8 cellular contexts compared by ENCODE assay signal in genomic region chr13:110713981-110714797, GRCh38. TPM values are rescaled to one million over a fixed set of nuclear protein-coding genes. Genes with fewer than 3 reads are reported as not detected.
DNase-seq lines count a peak whose midpoint lies in the region; ATAC-seq and TF ChIP-seq lines count a peak whose summit lies in the region.

No MANE protein-coding gene starts in this region.

- ATAC-seq in HG02852 (IDR thresholded peaks at IDR 0.05; ENCODE audit: unreplicated experiment) (no peak), GM21576 (IDR thresholded peaks at IDR 0.05; ENCODE audit: unreplicated experiment) (no peak)

- H3K27me3 Mint-ChIP-seq in endodermal cell (ENCODE audit: insufficient read depth): no peaks in the 10 kb centered on the region

- H3K36me3 ChIP-seq in endodermal cell (ENCODE audit: control insufficient read depth, insufficient read depth, low read length): peaks cover 2% of the 10 kb centered on the region
- peaks cover 2% of the 10 kb centered on the region in 2 donors for H3K36me3 ChIP-seq in mucosa of rectum (ENCODE audit: control insufficient read depth in 2 of 2, insufficient read depth in 2 of 2, low read length in 2 of 2)

- peak overlapping the region; percentile 84 for H3K9ac ChIP-seq in endodermal cell (ENCODE audit: extremely low read depth, low read length, poor library complexity, severe bottlenecking)
- H3K9ac ChIP-seq in mucosa of rectum (ENCODE audit: low read depth in 1 of 2, low read length in 2 of 2): peak overlapping the region; percentile 92 to 99

- 0% methylated on average over 12 to 86 of the region's 86 CpGs for WGBS in endodermal cell (ENCODE audit: insufficient coverage in 1 of 2, insufficient read length in 1 of 2), 2 experiments

- H3K27ac ChIP-seq in endodermal cell (ENCODE audit: low read depth, low read length) (peak overlapping the region; percentile 93), mucosa of rectum (ENCODE audit: low read depth in 2 of 2, low read length in 2 of 2) (peak overlapping the region; percentile 100)

- H3K27me3 ChIP-seq in endodermal cell (ENCODE audit: control insufficient read depth, insufficient read depth, low read length, poor library complexity, severe bottlenecking): no peaks in the 10 kb centered on the region
- no peaks in the 10 kb centered on the region for H3K27me3 ChIP-seq in mucosa of rectum (ENCODE audit: control insufficient read depth in 2 of 2, insufficient read depth in 2 of 2, low read length in 2 of 2)

- TF ChIP-seq CTCF in GM10248 (IDR thresholded peaks at IDR 0.05; ENCODE audit: control extremely low read depth, extremely low read depth, low read depth, missing control alignments) (peak; percentile 39), endodermal cell (conservative IDR thresholded peaks at IDR 0.05) (peak; percentile 36)

- H3K4me1 Mint-ChIP-seq in endodermal cell: peaks cover 16% of the 10 kb centered on the region

- no peaks in the 10 kb centered on the region for H3K9me3 Mint-ChIP-seq in endodermal cell

- peak overlapping the region; percentile 99 for H3K4me3 Mint-ChIP-seq in endodermal cell

- H3K4me1 ChIP-seq in endodermal cell (ENCODE audit: control insufficient read depth, insufficient read depth, low read length): no peaks in the 10 kb centered on the region
- peaks cover 17 to 21% of the 10 kb centered on the region in 2 donors for H3K4me1 ChIP-seq in mucosa of rectum (ENCODE audit: control insufficient read depth in 2 of 2, insufficient read depth in 2 of 2, low read length in 2 of 2)

- H3K4me3 ChIP-seq in endodermal cell (ENCODE audit: low read length) (peak overlapping the region; percentile 91), mucosa of rectum (ENCODE audit: low read length in 2 of 2) (peak overlapping the region; percentile 95 to 99)

- POLR2A ChIA-PET in GM10248 (lab: Yijun Ruan, JAX): interaction anchor here (0.7 to 1.7 kb wide), 3 partner anchors 37 to 265 kb away, joined by 3 to 13 read pairs (median 8); no protein-coding TSS in a partner anchor

- peak; percentile 46 for DNase-seq in GM10248 (ENCODE audit: extremely low spot score)
- peak; percentile 45 for DNase-seq in NCI-H2029 treated with DMSO at 0.1 percent for 48 hours (lab: John Stamatoyannopoulos, UW)
- DNase-seq in activated CD8-positive, alpha-beta memory T cell treated with anti-CD3 and anti-CD28 coated beads, Interleukin-2, amount 50 U/mL, for 1 hour (ENCODE audit: extremely low read depth): peak; percentile 60
- peak; percentile 77 for DNase-seq in endodermal cell
- DNase-seq in stimulated activated CD8-positive, alpha-beta memory T cell treated with anti-CD3 and anti-CD28 coated beads, Interleukin-4, amount 100 ng/mL, for 24 hours (ENCODE audit: low read depth): peak; percentile 58

- H3K9me3 ChIP-seq in endodermal cell (ENCODE audit: control insufficient read depth, low read length): no peaks in the 10 kb centered on the region
- H3K9me3 ChIP-seq in mucosa of rectum (ENCODE audit: control insufficient read depth in 2 of 2, low read length in 2 of 2): no peaks in the 10 kb centered on the region

- peak overlapping the region; percentile 99 for H3K27ac Mint-ChIP-seq in endodermal cell

- H3K36me3 Mint-ChIP-seq in endodermal cell (ENCODE audit: low read depth): peaks cover 2% of the 10 kb centered on the region

- CTCF ChIA-PET in GM10248 (lab: Yijun Ruan, JAX): no interaction called here

RNA-seq across cellular contexts. Expression of gene ING1, which starts 0.7 kb away (rescaled TPM):
- 10 to 100 TPM; 23.2 to 23.6 TPM for total RNA-seq in endodermal cell
- 23.8 TPM for polyA plus RNA-seq in endodermal cell (2013, experiment 1 of 2)
- 25.8 TPM for polyA plus RNA-seq in endodermal cell (2013, experiment 2 of 2)

RNA-seq across cellular contexts. Expression of gene CARS2, which starts 8.3 kb away (rescaled TPM):
- 10 to 100 TPM; 53.0 to 53.2 TPM for total RNA-seq in endodermal cell
- polyA plus RNA-seq in endodermal cell (2013, experiment 1 of 2): 29.5 TPM
- 28.6 TPM for polyA plus RNA-seq in endodermal cell (2013, experiment 2 of 2)
